Comparison of ENCODE assay signal across 16 cellular contexts in genomic region chr1:3539707-3540425, GRCh38.
DNase-seq lines count a peak whose midpoint lies in the region; ATAC-seq and TF ChIP-seq lines count a peak whose summit lies in the region.
"Had no signal": no experiment of that assay in that cellular context is flagged by ENCODE, and none has a peak within 500 bp of the region (broad histone marks: within the 10 kb centered on the region; RNA-seq: fewer than 3 reads in every experiment).

No MANE protein-coding gene starts in this region.

- H3K27me3 Mint-ChIP-seq in WTC11 (ENCODE audit: low read depth), result no peaks in the 10 kb centered on the region

- H3K4me3 ChIP-seq in SK-N-SH (ENCODE audit: low read depth in 2 of 2, low read length in 1 of 2), result no peak overlapping the region
- H3K4me3 ChIP-seq in esophagus (ENCODE audit: low read depth in 1 of 2, low read length in 2 of 2), result no peak overlapping the region
- no peak overlapping the region for H3K4me3 ChIP-seq in neutrophil (ENCODE audit: low read depth in 1 of 2, low read length in 1 of 2)
- no peak overlapping the region for H3K4me3 ChIP-seq in vagina
- H3K4me3 ChIP-seq: tibial nerve had no signal

- H3K79me2 ChIP-seq in SK-N-SH (ENCODE audit: insufficient read depth), result no peaks in the 10 kb centered on the region

- no peak overlapping the region for H3K9ac ChIP-seq in SK-N-SH

- POLR2A ChIA-PET in SK-N-SH (lab: Yijun Ruan, JAX) (no interaction called here), WTC11 (lab: Charles Lee) (no interaction called here)

- H3K27me3 ChIP-seq in SK-N-SH (ENCODE audit: insufficient read depth) (no peaks in the 10 kb centered on the region), esophagus (ENCODE audit: control insufficient read depth in 1 of 2, insufficient read depth in 2 of 2, low read length in 2 of 2) (no peaks in the 10 kb centered on the region), neutrophil (no peaks in the 10 kb centered on the region), vagina (no peaks in the 10 kb centered on the region)
- H3K27me3 ChIP-seq: tibial nerve had no signal

- no peaks in the 10 kb centered on the region for H3K9me2 ChIP-seq in SK-N-SH

- TF ChIP-seq POLR2A in vagina (IDR thresholded peaks at IDR 0.05), result no peak

- H3K4me1 ChIP-seq in SK-N-SH (ENCODE audit: control insufficient read depth in 1 of 2, insufficient read depth in 2 of 2, low read depth in 1 of 2, low read length in 1 of 2) (peaks cover 0 to 52% of the 10 kb centered on the region in 2 experiments; a peak in 1 of 4 replicates), esophagus (ENCODE audit: control insufficient read depth in 2 of 2, insufficient read depth in 2 of 2, low read length in 1 of 2) (peaks cover 2 to 18% of the 10 kb centered on the region in 2 donors), neutrophil (ENCODE audit: control insufficient read depth in 1 of 2, insufficient read depth in 1 of 2, low read depth in 1 of 2, low read length in 1 of 2) (peaks cover 0 to 33% of the 10 kb centered on the region in 2 experiments), vagina (peaks cover 40% of the 10 kb centered on the region)

- H3K27ac Mint-ChIP-seq in WTC11, result no peak overlapping the region
- H3K27ac Mint-ChIP-seq: natural killer cell had no signal

- H4K20me1 ChIP-seq in SK-N-SH (ENCODE audit: insufficient read depth), result no peaks in the 10 kb centered on the region

- WGBS in SK-N-SH (ENCODE audit: low lambda C conversion rate), result 85% methylated on average over 11 of the region's 24 CpGs
- 39 to 54% methylated on average over 24 of the region's 24 CpGs for WGBS in esophagus, 2 donors

- ATAC-seq in SK-N-SH treated with all-trans-retinoic acid at 6 μM for 48 hours (no peak), WTC11 (no peak), GM18873 (IDR thresholded peaks at IDR 0.05; ENCODE audit: low FRiP score, unreplicated experiment) (no peak)
- ATAC-seq: natural killer cell had no signal

- no peaks in the 10 kb centered on the region for H3K9me3 Mint-ChIP-seq in WTC11
- H3K9me3 Mint-ChIP-seq: natural killer cell had no signal

- CTCF ChIA-PET in SK-N-SH (lab: Yijun Ruan, JAX), result interaction anchor here (0.7 to 2.2 kb wide), 10 partner anchors 21 to 184 kb away, joined by 3 to 9 read pairs (median 4); no protein-coding TSS in a partner anchor
- CTCF ChIA-PET in WTC11 (lab: Charles Lee), result interaction anchor here (0.5 to 2.4 kb wide), 7 partner anchors 13 to 185 kb away, joined by 3 to 10 read pairs (median 5); no protein-coding TSS in a partner anchor

- no peak overlapping the region for H2AFZ ChIP-seq in SK-N-SH (ENCODE audit: low read depth)

- H3F3A ChIP-seq in SK-N-SH (replicated peaks; ENCODE audit: insufficient read depth), result no peaks in the 10 kb centered on the region

- H3K9me3 ChIP-seq in SK-N-SH (no peaks in the 10 kb centered on the region), esophagus (ENCODE audit: control insufficient read depth in 2 of 2, insufficient read depth in 1 of 2, low read depth in 1 of 2, low read length in 1 of 2) (no peaks in the 10 kb centered on the region), neutrophil (no peaks in the 10 kb centered on the region), vagina (no peaks in the 10 kb centered on the region)
- H3K9me3 ChIP-seq: tibial nerve had no signal

- H3K27ac ChIP-seq in SK-N-SH (ENCODE audit: low read depth in 2 of 2, low read length in 1 of 2) (peak overlapping the region in 1 of 2 experiments; percentile 78; a peak in 2 of 4 replicates), esophagus (ENCODE audit: low read depth in 2 of 2, low read length in 1 of 2) (peak overlapping the region; percentile 42 to 46), neutrophil (peak overlapping the region; percentile 33), vagina (peak overlapping the region; percentile 35)

- intact Hi-C loops in vagina (cut with DNase I), result no loop called here

- TF ChIP-seq RAD21 in SK-N-SH (IDR thresholded peaks at IDR 0.05; ENCODE audit: low read length), result no peak

- no peak for TF ChIP-seq CTCF in SK-N-SH (IDR thresholded peaks at IDR 0.05)
- TF ChIP-seq CTCF in neutrophil (IDR thresholded peaks at IDR 0.05), result no peak
- TF ChIP-seq CTCF in vagina (IDR thresholded peaks at IDR 0.05), result no peak
- TF ChIP-seq CTCF in WTC11 (IDR thresholded peaks at IDR 0.05), result no peak

- H3K4me2 ChIP-seq in SK-N-SH, result no peak overlapping the region

- H3K36me3 Mint-ChIP-seq in WTC11, result no peaks in the 10 kb centered on the region
- H3K36me3 Mint-ChIP-seq: natural killer cell had no signal

- no peak for TF ChIP-seq EP300 in SK-N-SH (IDR thresholded peaks at IDR 0.05; ENCODE audit: borderline replicate concordance in 1 of 2, low read depth in 1 of 2, low read length in 1 of 2)

- H3K4me1 Mint-ChIP-seq in WTC11, result no peaks in the 10 kb centered on the region
- H3K4me1 Mint-ChIP-seq: natural killer cell had no signal

- no peak overlapping the region for H3K4me3 Mint-ChIP-seq in WTC11
- H3K4me3 Mint-ChIP-seq: natural killer cell had no signal

- DNase-seq in SK-N-SH, result peak; percentile 60
- no peak for DNase-seq in vagina (ENCODE audit: extremely low spot score in 2 of 2)
- DNase-seq in WTC11 (ENCODE audit: low spot score), result no peak
- DNase-seq in activated gamma-delta T cell treated with Interleukin-2 at 50 U/mL for 16 hours, result no peak
- DNase-seq: 8988T; activated effector memory CD4-positive, alpha-beta T cell treated with Interleukin-2 at 50 U/mL for 16 hours; DMS153; natural killer cell; NCI-H2171 treated with DMSO at 0.1 percent for 48 hours; SHP77 treated with DMSO at 0.1 percent for 48 hours; stimulated activated CD4-positive, alpha-beta T cell treated with anti-CD3 and anti-CD28 coated beads, Interleukin-2, amount 100 ng/mL, for 48 hours had no signal

- no peaks in the 10 kb centered on the region for H3K36me3 ChIP-seq in SK-N-SH (replicated peaks in 1 of 2; ENCODE audit: control insufficient read depth in 1 of 2, insufficient read depth in 2 of 2, low read length in 1 of 2)
- no peaks in the 10 kb centered on the region for H3K36me3 ChIP-seq in esophagus (ENCODE audit: control insufficient read depth in 2 of 2, insufficient read depth in 2 of 2, low read length in 1 of 2)
- H3K36me3 ChIP-seq in neutrophil, result no peaks in the 10 kb centered on the region
- H3K36me3 ChIP-seq in vagina, result no peaks in the 10 kb centered on the region
- H3K36me3 ChIP-seq: tibial nerve had no signal

TF ChIP-seq in SK-N-SH, 30 proteins besides CTCF, POLR2A, EP300 and RAD21 (continues in another document):
- TF ChIP-seq, protein P1, sequence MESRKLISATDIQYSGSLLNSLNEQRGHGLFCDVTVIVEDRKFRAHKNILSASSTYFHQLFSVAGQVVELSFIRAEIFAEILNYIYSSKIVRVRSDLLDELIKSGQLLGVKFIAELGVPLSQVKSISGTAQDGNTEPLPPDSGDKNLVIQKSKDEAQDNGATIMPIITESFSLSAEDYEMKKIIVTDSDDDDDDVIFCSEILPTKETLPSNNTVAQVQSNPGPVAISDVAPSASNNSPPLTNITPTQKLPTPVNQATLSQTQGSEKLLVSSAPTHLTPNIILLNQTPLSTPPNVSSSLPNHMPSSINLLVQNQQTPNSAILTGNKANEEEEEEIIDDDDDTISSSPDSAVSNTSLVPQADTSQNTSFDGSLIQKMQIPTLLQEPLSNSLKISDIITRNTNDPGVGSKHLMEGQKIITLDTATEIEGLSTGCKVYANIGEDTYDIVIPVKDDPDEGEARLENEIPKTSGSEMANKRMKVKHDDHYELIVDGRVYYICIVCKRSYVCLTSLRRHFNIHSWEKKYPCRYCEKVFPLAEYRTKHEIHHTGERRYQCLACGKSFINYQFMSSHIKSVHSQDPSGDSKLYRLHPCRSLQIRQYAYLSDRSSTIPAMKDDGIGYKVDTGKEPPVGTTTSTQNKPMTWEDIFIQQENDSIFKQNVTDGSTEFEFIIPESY (IDR thresholded peaks at IDR 0.05; ENCODE audit: borderline replicate concordance, low read depth), result no peak

TF ChIP-seq in SK-N-SH treated with all-trans-retinoic acid at 6 μM for 48 hours, 23 proteins besides CTCF, POLR2A, EP300 and RAD21 (continues in another document):
- TF ChIP-seq RARB (CRISPR knock-in tag; IDR thresholded peaks at IDR 0.05) (no peak), CREB5 (CRISPR knock-in tag; IDR thresholded peaks at IDR 0.05; ENCODE audit: low read depth) (no peak)

TF ChIP-seq in WTC11, 78 proteins besides CTCF, POLR2A, EP300 and RAD21:
- TF ChIP-seq RORB (CRISPR knock-in tag; IDR thresholded peaks at IDR 0.05) (no peak), TEAD4 (CRISPR knock-in tag; IDR thresholded peaks at IDR 0.05) (no peak), ZNF512 (CRISPR knock-in tag; IDR thresholded peaks at IDR 0.05; ENCODE audit: borderline replicate concordance) (no peak), OVOL2 (CRISPR knock-in tag; IDR thresholded peaks at IDR 0.05; ENCODE audit: borderline replicate concordance) (no peak)
- TF ChIP-seq, protein P2, sequence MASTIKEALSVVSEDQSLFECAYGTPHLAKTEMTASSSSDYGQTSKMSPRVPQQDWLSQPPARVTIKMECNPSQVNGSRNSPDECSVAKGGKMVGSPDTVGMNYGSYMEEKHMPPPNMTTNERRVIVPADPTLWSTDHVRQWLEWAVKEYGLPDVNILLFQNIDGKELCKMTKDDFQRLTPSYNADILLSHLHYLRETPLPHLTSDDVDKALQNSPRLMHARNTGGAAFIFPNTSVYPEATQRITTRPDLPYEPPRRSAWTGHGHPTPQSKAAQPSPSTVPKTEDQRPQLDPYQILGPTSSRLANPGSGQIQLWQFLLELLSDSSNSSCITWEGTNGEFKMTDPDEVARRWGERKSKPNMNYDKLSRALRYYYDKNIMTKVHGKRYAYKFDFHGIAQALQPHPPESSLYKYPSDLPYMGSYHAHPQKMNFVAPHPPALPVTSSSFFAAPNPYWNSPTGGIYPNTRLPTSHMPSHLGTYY (CRISPR knock-in tag; IDR thresholded peaks at IDR 0.05), result no peak
